21 cellular contexts compared by ENCODE assay signal in genomic region chr16:72972878-72973571, GRCh38.
DNase-seq lines count a peak whose midpoint lies in the region; ATAC-seq and TF ChIP-seq lines count a peak whose summit lies in the region.
"Had no signal": no experiment of that assay in that cellular context is flagged by ENCODE, and none has a peak within 500 bp of the region (broad histone marks: within the 10 kb centered on the region; RNA-seq: fewer than 3 reads in every experiment).

No MANE protein-coding gene starts in this region.

- no peaks in the 10 kb centered on the region for H3K36me3 Mint-ChIP-seq in activated T-cell treated with anti-CD3 and anti-CD28 coated beads, Interleukin-2, amount 50 U/mL, for 72 hours (ENCODE audit: insufficient read depth in 2 of 2)

- H3K27me3 ChIP-seq in prostate gland (replicated peaks; ENCODE audit: insufficient read depth): no peaks in the 10 kb centered on the region
- H3K27me3 ChIP-seq in effector memory CD4-positive, alpha-beta T cell (replicated peaks; ENCODE audit: control insufficient read depth, insufficient read depth, low read length, poor library complexity, severe bottlenecking): no peaks in the 10 kb centered on the region
- H3K27me3 ChIP-seq: BLaER1 treated with 17β-estradiol and CSF1 and Interleukin-3, amounts not matched to agents 10 nM and 100 nM had no signal

- 65% methylated on average over 7 of the region's 7 CpGs for WGBS in prostate gland

- H3K4me3 Mint-ChIP-seq in activated T-cell treated with anti-CD3 and anti-CD28 coated beads, Interleukin-2, amount 50 U/mL, for 72 hours: no peak overlapping the region
- H3K4me3 Mint-ChIP-seq: CD4-positive, alpha-beta T cell had no signal

- peaks cover 24% of the 10 kb centered on the region for H3K4me1 ChIP-seq in prostate gland (replicated peaks)
- H3K4me1 ChIP-seq in effector memory CD4-positive, alpha-beta T cell (ENCODE audit: control insufficient read depth, insufficient read depth, low read length, poor library complexity, severe bottlenecking): no peaks in the 10 kb centered on the region
- H3K4me1 ChIP-seq: HAP-1 had no signal

- no peaks in the 10 kb centered on the region for H3K9me3 ChIP-seq in prostate gland
- H3K9me3 ChIP-seq in effector memory CD4-positive, alpha-beta T cell (ENCODE audit: control insufficient read depth, low read length): no peaks in the 10 kb centered on the region
- H3K9me3 ChIP-seq: HAP-1 had no signal

- no peak for TF ChIP-seq CTCF in RWPE1 (conservative IDR thresholded peaks at IDR 0.05; ENCODE audit: low read depth)
- peak in 1 of 4 experiments; percentile 23 for TF ChIP-seq CTCF in prostate gland (IDR thresholded peaks at IDR 0.05)

- no peak overlapping the region for H3K27ac Mint-ChIP-seq in activated T-cell treated with anti-CD3 and anti-CD28 coated beads, Interleukin-2, amount 50 U/mL, for 72 hours
- H3K27ac Mint-ChIP-seq: CD4-positive, alpha-beta T cell had no signal

- H3K27ac ChIP-seq in RWPE1: peak overlapping the region; percentile 84
- H3K27ac ChIP-seq in epithelial cell of prostate: peak overlapping the region; percentile 73
- H3K27ac ChIP-seq in prostate gland: peak overlapping the region; percentile 16 to 67
- H3K27ac ChIP-seq in effector memory CD4-positive, alpha-beta T cell (ENCODE audit: insufficient read depth, low read length, poor library complexity, severe bottlenecking): no peak overlapping the region
- H3K27ac ChIP-seq: BLaER1 treated with 17β-estradiol and CSF1 and Interleukin-3, amounts not matched to agents 10 nM and 100 nM; KMS-11; SK-N-MC had no signal

- no peak for TF ChIP-seq POLR2A in prostate gland (IDR thresholded peaks at IDR 0.05)

- H3K4me1 Mint-ChIP-seq in activated T-cell treated with anti-CD3 and anti-CD28 coated beads, Interleukin-2, amount 50 U/mL, for 72 hours (ENCODE audit: low read depth): no peaks in the 10 kb centered on the region

- POLR2A ChIA-PET in RWPE1 (lab: Yijun Ruan, JAX; ENCODE audit: low non-redundant PET): no interaction called here

- H3K4me3 ChIP-seq in prostate gland: no peak overlapping the region
- no peak overlapping the region for H3K4me3 ChIP-seq in effector memory CD4-positive, alpha-beta T cell (ENCODE audit: insufficient read depth, low read depth, low read length, poor library complexity, severe bottlenecking)
- H3K4me3 ChIP-seq: BLaER1 treated with 17β-estradiol and CSF1 and Interleukin-3, amounts not matched to agents 10 nM and 100 nM; HAP-1; SK-N-MC had no signal

- CTCF ChIA-PET in RWPE1 (lab: Yijun Ruan, JAX): interaction anchor here (0.5 to 0.6 kb wide), 2 partner anchors 22 to 85 kb away, joined by 3 read pairs; no protein-coding TSS in a partner anchor

- H3K27me3 Mint-ChIP-seq in activated T-cell treated with anti-CD3 and anti-CD28 coated beads, Interleukin-2, amount 50 U/mL, for 72 hours (ENCODE audit: low read depth): no peaks in the 10 kb centered on the region
- H3K27me3 Mint-ChIP-seq: CD4-positive, alpha-beta T cell; IgD-negative memory B cell had no signal

- no peak for ATAC-seq in activated T-cell treated with anti-CD3 and anti-CD28 coated beads, Interleukin-2, amount 50 U/mL, for 72 hours (replicated peaks in 1 of 2)

- H3K9me3 Mint-ChIP-seq in activated T-cell treated with anti-CD3 and anti-CD28 coated beads, Interleukin-2, amount 50 U/mL, for 72 hours: peaks cover 0 to 3% of the 10 kb centered on the region in 2 donors
- H3K9me3 Mint-ChIP-seq: CD4-positive, alpha-beta T cell; IgD-negative memory B cell had no signal

- DNase-seq in EH (ENCODE audit: low read depth) (peak; percentile 76), RWPE1 (ENCODE audit: low spot score) (peak; percentile 87), epithelial cell of prostate (ENCODE audit: low read depth, low spot score) (peak; percentile 88), prostate gland (ENCODE audit: low spot score) (peak; percentile 48), NCI-H2107 (lab: John Stamatoyannopoulos, UW) (no peak)
- DNase-seq in effector memory CD4-positive, alpha-beta T cell: no peak
- no peak for DNase-seq in activated T-cell treated with anti-CD3 and anti-CD28 coated beads, Interleukin-2, amount 50 U/mL, for 72 hours
- DNase-seq: CD4-positive, alpha-beta T cell; DMS53; GOT3; NCI-H1048; NCI-H1694; NCI-H2029 treated with DMSO at 0.1 percent for 48 hours; NCI-H2227 treated with DMSO at 0.1 percent for 48 hours; NCI-H526 treated with DMSO at 0.1 percent for 48 hours; SIG-M5 had no signal

- no peaks in the 10 kb centered on the region for H3K36me3 ChIP-seq in prostate gland
- no peaks in the 10 kb centered on the region for H3K36me3 ChIP-seq in effector memory CD4-positive, alpha-beta T cell (ENCODE audit: control insufficient read depth, insufficient read depth, low read length)
- H3K36me3 ChIP-seq: HAP-1 had no signal

- intact Hi-C loops in prostate gland (cut with DNase I): no loop called here

Comparison
In these comparisons a context has a peak if more than half of its experiments do, and no peak if none do; other contexts are left out.
1. DNase-seq: peak in EH (single experiment), RWPE1 (single experiment), epithelial cell of prostate (single experiment) and prostate gland (single experiment); none in NCI-H2107 (single experiment), effector memory CD4-positive, alpha-beta T cell (0 of 3) and activated T-cell treated with anti-CD3 and anti-CD28 coated beads, Interleukin-2, amount 50 U/mL, for 72 hours (0 of 2).